In genomic region chr4:103451341-103451740, GRCh38 we compare ENCODE assay signal across 15 cellular contexts.
"Had no signal": no experiment of that assay in that cellular context is flagged by ENCODE, and none has a peak within 500 bp of the region (broad histone marks: within the 10 kb centered on the region; RNA-seq: fewer than 3 reads in every experiment).

No MANE protein-coding gene starts in this region.

- H3K36me3 ChIP-seq: gastrocnemius medialis, right lobe of liver, suprapubic skin, upper lobe of left lung had no signal

- H3K4me1 ChIP-seq: right lobe of liver, suprapubic skin, upper lobe of left lung had no signal

- H3K9me3 ChIP-seq: right lobe of liver, suprapubic skin, upper lobe of left lung had no signal

- H3K4me3 ChIP-seq: gastrocnemius medialis, right lobe of liver, suprapubic skin, upper lobe of left lung had no signal

- ATAC-seq: activated CD4-positive, alpha-beta T cell treated with anti-CD3 and anti-CD28 coated beads for 36 hours; gastrocnemius medialis; naive thymus-derived CD4-positive, alpha-beta T cell; right lobe of liver; T-cell had no signal

- H3K27me3 ChIP-seq: gastrocnemius medialis, right lobe of liver, suprapubic skin, upper lobe of left lung had no signal

- DNase-seq: activated CD4-positive, alpha-beta memory T cell treated with anti-CD3 and anti-CD28 coated beads, Interleukin-2, amount 10 ng/mL, durations not matched to agents 7 days and 5 days; activated CD4-positive, alpha-beta T cell treated with anti-CD3 and anti-CD28 coated beads for 36 hours; activated naive CD4-positive, alpha-beta T cell; gastrocnemius medialis; kidney glomerular epithelial cell; naive thymus-derived CD4-positive, alpha-beta T cell; posterior cingulate gyrus; right lobe of liver; stimulated activated CD4-positive, alpha-beta T cell treated with anti-CD3 and anti-CD28 coated beads, Interleukin-2, amount 100 ng/mL, for 24 hours; stimulated activated naive CD4-positive, alpha-beta T cell treated with Interleukin-2 at 50 U/mL for 16 hours; T-cell; T1000; upper lobe of left lung had no signal

- H3K27ac ChIP-seq: gastrocnemius medialis, right lobe of liver, suprapubic skin, upper lobe of left lung, VCaP had no signal
